ENCODE assay signal across 8 cellular contexts in genomic region chr6:28589234-28589951, GRCh38.
DNase-seq lines count a peak whose midpoint lies in the region; ATAC-seq, FAIRE-seq and TF ChIP-seq lines count a peak whose summit lies in the region.

No MANE protein-coding gene starts in this region.

- H3K27me3 ChIP-seq in K562 (ENCODE audit: control insufficient read depth in 2 of 2, insufficient read depth in 2 of 2, low read length in 2 of 2): no peaks in the 10 kb centered on the region
- H3K27me3 ChIP-seq in testis: no peaks in the 10 kb centered on the region

- H3K27ac ChIP-seq in K562 (ENCODE audit: extremely low read depth, low read depth, low read length) (no peak overlapping the region), testis (peak overlapping the region in 1 of 2 donors; percentile 16)

- H2AFZ ChIP-seq in K562 (ENCODE audit: low read depth, low read length): no peak overlapping the region

- TF ChIP-seq CTCF in K562 (IDR thresholded peaks at IDR 0.05 in 2 of 3, conservative IDR thresholded peaks at IDR 0.05 in 1 of 3; ENCODE audit: insufficient read depth in 2 of 3, low read depth in 1 of 3, low read length in 3 of 3): no peak
- TF ChIP-seq CTCF in testis (IDR thresholded peaks at IDR 0.05): no peak

- no peak overlapping the region for H3K9ac ChIP-seq in K562 (ENCODE audit: insufficient read depth in 1 of 2, low read depth in 2 of 2, low read length in 2 of 2)

- no peaks in the 10 kb centered on the region for H4K20me1 ChIP-seq in K562 (replicated peaks; ENCODE audit: control insufficient read depth, insufficient read depth, low read length)

- POLR2A ChIA-PET in K562 (lab: Yijun Ruan, JAX): interaction anchor here (0.7 to 2.0 kb wide), 4 partner anchors 15 to 693 kb away, joined by 3 to 6 read pairs (median 4); no protein-coding TSS in a partner anchor

- no peak for FAIRE-seq in K562 (lab: Jason Lieb, UNC)
- FAIRE-seq in GM12891 (lab: Jason Lieb, UNC): no peak

- no peak overlapping the region for H3K4me2 ChIP-seq in K562 (ENCODE audit: insufficient read depth, low read length)

- H3K36me3 ChIP-seq in K562 (ENCODE audit: control insufficient read depth, insufficient read depth, low read length) (peaks cover 64% of the 10 kb centered on the region; the same call in 2 of the 3 replicates), testis (ENCODE audit: low read depth, missing control alignments) (no peaks in the 10 kb centered on the region)

- in situ Hi-C loops in K562 (cut with MboI): no loop called here

- TF ChIP-seq POLR2A in K562 (conservative IDR thresholded peaks at IDR 0.05): no peak
- TF ChIP-seq POLR2A in testis (IDR thresholded peaks at IDR 0.05): no peak
- TF ChIP-seq POLR2A in GM12891 (IDR thresholded peaks at IDR 0.05; ENCODE audit: low read depth, low read length): no peak

- peak; percentile 72 for DNase-seq in activated CD8-positive, alpha-beta memory T cell treated with anti-CD3 and anti-CD28 coated beads for 24 hours
- no peak for DNase-seq in activated CD8-positive, alpha-beta memory T cell treated with anti-CD3 and anti-CD28 coated beads, Interleukin-2, amount 50 U/mL, for 4 hours
- peak; percentile 97 for DNase-seq in OCI-M1 (lab: John Stamatoyannopoulos, UW)
- DNase-seq in K562 (ENCODE audit: extremely low read depth in 1 of 4, low spot score in 3 of 4): no peak
- DNase-seq in kidney tubule cell (ENCODE audit: low spot score): peak; percentile 98
- DNase-seq in testis: peak; percentile 56
- DNase-seq in GM12891 (ENCODE audit: insufficient read length, low spot score): no peak

- CTCF ChIA-PET in K562 (lab: Yijun Ruan, JAX; ENCODE audit: low intra/inter-chr PET ratio): no interaction called here

- H3K9me3 ChIP-seq in K562 (replicated peaks; ENCODE audit: control insufficient read depth, insufficient read depth, low read depth, low read length) (no peaks in the 10 kb centered on the region), testis (no peaks in the 10 kb centered on the region)

- no peak for TF ChIP-seq RAD21 in K562 (CRISPR knock-in tag; conservative IDR thresholded peaks at IDR 0.05 in 1 of 2, IDR thresholded peaks at IDR 0.05 in 1 of 2)

- intact Hi-C loops in K562 (cut with micrococcal nuclease) (no loop called here), testis (cut with DNase I; ENCODE audit: low total_unique reads) (no loop called here)

- no peak for TF ChIP-seq EP300 in K562 (IDR thresholded peaks at IDR 0.05; ENCODE audit: low read length)

- no peaks in the 10 kb centered on the region for H3K9me1 ChIP-seq in K562 (ENCODE audit: control insufficient read depth, insufficient read depth, low read length)

- no TSS peak for BruUV-seq in K562 (replicated peaks; lab: Mats Ljungman, UMichigan)

- peaks cover 22% of the 10 kb centered on the region; the same call in 2 of the 3 replicates for H3K79me2 ChIP-seq in K562 (ENCODE audit: control insufficient read depth, insufficient read depth, low read length)

- peak; percentile 51 for ATAC-seq in HG03378 (IDR thresholded peaks at IDR 0.05; ENCODE audit: unreplicated experiment)
- ATAC-seq in K562: no peak

- H3K4me1 ChIP-seq in K562 (replicated peaks in 1 of 2; ENCODE audit: control insufficient read depth in 2 of 2, insufficient read depth in 2 of 2, low read length in 2 of 2) (no peaks in the 10 kb centered on the region; a peak in 1 of 5 replicates), testis (peaks cover 7% of the 10 kb centered on the region)

- 91% methylated on average over 30 of the region's 34 CpGs for WGBS in K562 (ENCODE audit: insufficient coverage, low coverage, missing lambda C conversion rate)
- 4 to 9% methylated on average over 34 of the region's 34 CpGs for WGBS in testis, 2 donors

- no peak overlapping the region for H3K4me3 ChIP-seq in K562
- H3K4me3 ChIP-seq in testis: peak overlapping the region; percentile 5 to 9

TF ChIP-seq in K562, 482 proteins besides CTCF, POLR2A, EP300 and RAD21:
- TF ChIP-seq DACH1 (IDR thresholded peaks at IDR 0.05; ENCODE audit: partially characterized antibody) (no peak), CBX1 (IDR thresholded peaks at IDR 0.05; ENCODE audit: low read depth) (no peak), NFRKB (IDR thresholded peaks at IDR 0.05; ENCODE audit: low read depth) (no peak), CREBBP (IDR thresholded peaks at IDR 0.05; ENCODE audit: low read depth, low read length) (no peak), POLR3A (IDR thresholded peaks at IDR 0.05; ENCODE audit: borderline replicate concordance, extremely low read depth, insufficient read depth, insufficient read length) (peak; percentile 14)
- TF ChIP-seq, protein P1, sequence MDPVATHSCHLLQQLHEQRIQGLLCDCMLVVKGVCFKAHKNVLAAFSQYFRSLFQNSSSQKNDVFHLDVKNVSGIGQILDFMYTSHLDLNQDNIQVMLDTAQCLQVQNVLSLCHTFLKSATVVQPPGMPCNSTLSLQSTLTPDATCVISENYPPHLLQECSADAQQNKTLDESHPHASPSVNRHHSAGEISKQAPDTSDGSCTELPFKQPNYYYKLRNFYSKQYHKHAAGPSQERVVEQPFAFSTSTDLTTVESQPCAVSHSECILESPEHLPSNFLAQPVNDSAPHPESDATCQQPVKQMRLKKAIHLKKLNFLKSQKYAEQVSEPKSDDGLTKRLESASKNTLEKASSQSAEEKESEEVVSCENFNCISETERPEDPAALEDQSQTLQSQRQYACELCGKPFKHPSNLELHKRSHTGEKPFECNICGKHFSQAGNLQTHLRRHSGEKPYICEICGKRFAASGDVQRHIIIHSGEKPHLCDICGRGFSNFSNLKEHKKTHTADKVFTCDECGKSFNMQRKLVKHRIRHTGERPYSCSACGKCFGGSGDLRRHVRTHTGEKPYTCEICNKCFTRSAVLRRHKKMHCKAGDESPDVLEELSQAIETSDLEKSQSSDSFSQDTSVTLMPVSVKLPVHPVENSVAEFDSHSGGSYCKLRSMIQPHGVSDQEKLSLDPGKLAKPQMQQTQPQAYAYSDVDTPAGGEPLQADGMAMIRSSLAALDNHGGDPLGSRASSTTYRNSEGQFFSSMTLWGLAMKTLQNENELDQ (CRISPR knock-in tag; IDR thresholded peaks at IDR 0.05; ENCODE audit: borderline replicate concordance): no peak

TF ChIP-seq in GM12891, 5 proteins besides CTCF, POLR2A, EP300 and RAD21:
- no peak for TF ChIP-seq TAF1 (IDR thresholded peaks at IDR 0.05; ENCODE audit: low read depth, low read length)

Comparison
In these comparisons a context has a peak if more than half of its experiments do, and no peak if none do; other contexts are left out.
1. DNase-seq: peak in activated CD8-positive, alpha-beta memory T cell treated with anti-CD3 and anti-CD28 coated beads for 24 hours (single experiment), OCI-M1 (single experiment), kidney tubule cell (single experiment) and testis (single experiment); none in activated CD8-positive, alpha-beta memory T cell treated with anti-CD3 and anti-CD28 coated beads, Interleukin-2, amount 50 U/mL, for 4 hours (single experiment), K562 (0 of 4) and GM12891 (single experiment).